ENCODE assay signal across 21 cellular contexts in genomic region chr5:40308867-40309266, GRCh38.
"Had no signal": no experiment of that assay in that cellular context is flagged by ENCODE, and none has a peak within 500 bp of the region (broad histone marks: within the 10 kb centered on the region; RNA-seq: fewer than 3 reads in every experiment).

No MANE protein-coding gene starts in this region.

- H3K27me3 ChIP-seq: hepatocyte, left lung, pancreas had no signal

- ATAC-seq: left lung, lower lobe of right lung, natural killer cell, pancreas, right cardiac atrium had no signal

- H3K9me3 ChIP-seq: left lung, lower lobe of right lung, pancreas had no signal

- H2AFZ ChIP-seq: hepatocyte had no signal

- DNase-seq: effector CD4-positive, alpha-beta T cell; endodermal cell; foreskin melanocyte; head of caudate nucleus; immature natural killer cell; left lung; lower lobe of right lung; natural killer cell; nucleus accumbens; pancreas; right cardiac atrium; stimulated activated CD4-positive, alpha-beta T cell treated with anti-CD3 and anti-CD28 coated beads, Interleukin-2, amount 100 ng/mL, for 48 hours; stimulated activated naive CD4-positive, alpha-beta T cell treated with Interleukin-2 at 50 U/mL for 16 hours; trophoblast cell had no signal

- H3K9me3 Mint-ChIP-seq: endodermal cell, immature natural killer cell, memory B cell, mesothelial cell of epicardium, natural killer cell, neural crest cell had no signal

- H3K27me3 Mint-ChIP-seq: memory B cell, progenitor cell of endocrine pancreas had no signal

- H3K4me3 Mint-ChIP-seq: endodermal cell, immature natural killer cell, memory B cell, mesothelial cell of epicardium, natural killer cell, neural crest cell had no signal

- H3K4me1 Mint-ChIP-seq: memory B cell, neural crest cell had no signal

- H3K4me1 ChIP-seq: left lung, lower lobe of right lung, pancreas had no signal

- H3K27ac Mint-ChIP-seq: endodermal cell, immature natural killer cell, memory B cell, natural killer cell, progenitor cell of endocrine pancreas had no signal

- H3K79me2 ChIP-seq: hepatocyte had no signal

- H3K36me3 Mint-ChIP-seq: memory B cell, mesothelial cell of epicardium, natural killer cell had no signal

- H3K4me2 ChIP-seq: hepatocyte, smooth muscle cell had no signal

- H3K27ac ChIP-seq: coronary artery, hepatocyte, left lung, lower lobe of right lung, pancreas had no signal
